In the genomic region with DNA sequence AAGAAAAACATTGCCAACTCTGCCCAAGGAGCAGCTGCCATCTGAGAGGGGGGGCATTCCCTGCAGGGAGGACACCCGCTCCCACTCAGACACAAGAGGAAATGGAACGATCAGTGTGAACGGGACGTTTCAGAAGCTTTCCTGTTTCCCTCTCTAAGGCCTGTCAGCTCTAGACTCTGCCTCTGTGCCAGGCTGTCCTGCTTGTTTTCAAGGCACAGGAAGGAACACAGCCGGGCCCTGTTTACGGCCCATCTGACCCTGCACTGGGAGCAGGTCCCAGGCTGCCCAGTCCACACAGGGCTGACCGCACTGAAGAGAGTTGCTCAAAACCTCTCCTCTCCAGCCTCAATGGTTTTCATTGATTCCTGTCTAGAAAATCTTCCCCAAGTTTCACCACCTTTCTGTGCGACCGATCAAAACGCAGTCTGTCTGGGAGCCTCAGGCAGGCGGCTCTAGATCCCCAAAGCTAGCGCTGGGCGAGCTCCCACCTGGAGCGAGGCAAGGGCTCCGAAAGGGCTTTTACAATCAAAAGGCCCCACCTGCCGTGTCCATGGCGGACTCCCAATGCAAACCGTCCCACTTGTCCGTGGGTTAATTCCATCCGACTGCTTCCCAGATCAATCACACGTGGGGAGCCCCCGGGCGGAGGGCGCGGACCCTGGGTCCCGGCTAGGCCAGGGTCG, we compare ENCODE assay signal across 8 cellular contexts. TPM values are rescaled to one million over a fixed set of nuclear protein-coding genes. Genes with fewer than 3 reads are reported as not detected.
DNase-seq lines count a peak whose midpoint lies in the region; ATAC-seq and TF ChIP-seq lines count a peak whose summit lies in the region.

No MANE protein-coding gene starts in this region.

- no peaks in the 10 kb centered on the region for H3K27me3 ChIP-seq in CD4-positive, alpha-beta memory T cell (ENCODE audit: insufficient read depth, low read length)
- H3K27me3 ChIP-seq in lower lobe of right lung (ENCODE audit: low read depth), result no peaks in the 10 kb centered on the region
- H3K27me3 ChIP-seq in thoracic aorta (replicated peaks; ENCODE audit: insufficient read depth), result no peaks in the 10 kb centered on the region

- H3K4me1 Mint-ChIP-seq in CD4-positive, alpha-beta memory T cell, result peaks cover 30 to 51% (median 42%) of the 10 kb centered on the region in 4 donors

- peak overlapping the region; percentile 81 to 97 (median 90) for H3K4me3 Mint-ChIP-seq in CD4-positive, alpha-beta memory T cell

- CTCF ChIA-PET in CD4-positive, alpha-beta memory T cell (lab: Charles Lee; ENCODE audit: partially characterized antibody), result interaction anchor here (0.7 to 10.7 kb wide), 10 partner anchors 15 to 164 kb away, joined by 3 to 137 read pairs (median 4); partner anchors contain the start of genes GALNS and TRAPPC2L

- no peak for DNase-seq in CD4-positive, alpha-beta memory T cell
- DNase-seq in NB4 (ENCODE audit: low read depth) (peak; percentile 74), cerebellum (ENCODE audit: low spot score) (peak; percentile 89), lower lobe of right lung (peak; percentile 57), thoracic aorta (ENCODE audit: low spot score) (no peak)
- DNase-seq in activated CD4-positive, CD25-positive, alpha-beta regulatory T cell (lab: John Stamatoyannopoulos, UW), result no peak
- DNase-seq in activated CD4-positive, alpha-beta T cell treated with anti-CD3 and anti-CD28 coated beads, Interleukin-2, amount 50 U/mL, for 4 hours, result no peak

- H3K9me3 Mint-ChIP-seq in CD4-positive, alpha-beta memory T cell, result peaks cover 0 to 1% (median 0%) of the 10 kb centered on the region in 8 donors

- H3K27ac Mint-ChIP-seq in CD4-positive, alpha-beta memory T cell, result peak overlapping the region; percentile 95 to 98 (median 95)

- H3K4me3 ChIP-seq in CD4-positive, alpha-beta memory T cell (ENCODE audit: low read length in 2 of 2), result peak overlapping the region; percentile 26 to 70
- H3K4me3 ChIP-seq in NB4 (ENCODE audit: low read depth, low read length) (peak overlapping the region; percentile 73), lower lobe of right lung (peak overlapping the region; percentile 71), thoracic aorta (peak overlapping the region; percentile 97)

- H3K9me3 ChIP-seq in CD4-positive, alpha-beta memory T cell (ENCODE audit: control insufficient read depth in 1 of 2, low read length in 2 of 2), result no peaks in the 10 kb centered on the region
- H3K9me3 ChIP-seq in lower lobe of right lung (no peaks in the 10 kb centered on the region), thoracic aorta (no peaks in the 10 kb centered on the region)

- TF ChIP-seq POLR2A in NB4 (IDR thresholded peaks at IDR 0.05; ENCODE audit: extremely low read depth, insufficient read length), result no peak

- POLR2A ChIA-PET in CD4-positive, alpha-beta memory T cell (lab: Charles Lee; ENCODE audit: partially characterized antibody), result interaction anchor here (0.5 to 8.8 kb wide), 15 partner anchors 10 to 213 kb away, joined by 3 to 206 read pairs (median 5); partner anchors contain the start of genes APRT, CDT1, CTU2 and GALNS

- H3K4me1 ChIP-seq in CD4-positive, alpha-beta memory T cell (ENCODE audit: insufficient read depth, low read length), result peaks cover 59% of the 10 kb centered on the region
- H3K4me1 ChIP-seq in lower lobe of right lung (peaks cover 62% of the 10 kb centered on the region), thoracic aorta (ENCODE audit: control insufficient read depth in 1 of 2, low read depth in 2 of 2) (peaks cover 26 to 46% of the 10 kb centered on the region in 2 donors)

- peak; percentile 31 to 40 for ATAC-seq in lower lobe of right lung
- peak; percentile 39 for ATAC-seq in thoracic aorta (ENCODE audit: insufficient number of reproducible peaks, low FRiP score, low read depth)
- no peak for ATAC-seq in HG02678 (IDR thresholded peaks at IDR 0.05; ENCODE audit: unreplicated experiment)

- no peaks in the 10 kb centered on the region for H3K36me3 ChIP-seq in CD4-positive, alpha-beta memory T cell (ENCODE audit: insufficient read depth, low read length)
- H3K36me3 ChIP-seq in lower lobe of right lung (no peaks in the 10 kb centered on the region), thoracic aorta (no peaks in the 10 kb centered on the region)

- peaks cover 0 to 16% of the 10 kb centered on the region in 2 donors for H3K36me3 Mint-ChIP-seq in CD4-positive, alpha-beta memory T cell

- no peak for TF ChIP-seq CTCF in NB4 (IDR thresholded peaks at IDR 0.05; ENCODE audit: low read depth, low read length)
- TF ChIP-seq CTCF in lower lobe of right lung (IDR thresholded peaks at IDR 0.05), result no peak
- no peak for TF ChIP-seq CTCF in thoracic aorta (IDR thresholded peaks at IDR 0.05)

- H3K27me3 Mint-ChIP-seq in CD4-positive, alpha-beta memory T cell, result no peaks in the 10 kb centered on the region

- peak overlapping the region; percentile 74 for H3K27ac ChIP-seq in CD4-positive, alpha-beta memory T cell (ENCODE audit: low read depth, low read length)
- H3K27ac ChIP-seq in lower lobe of right lung (peak overlapping the region; percentile 94), thoracic aorta (peak overlapping the region; percentile 88 to 91)

- intact Hi-C loops in CD4-positive, alpha-beta memory T cell (cut with micrococcal nuclease), result loop anchor here (2.0 to 5.0 kb wide), 2 partner anchors 25 to 96 kb away; partner anchors contain the start of gene SNAI3
- intact Hi-C loops in lower lobe of right lung (cut with DNase I), result no loop called here

RNA-seq across cellular contexts. Expression of gene PIEZO1, which starts 1.5 kb away (rescaled TPM):
- 100 to 1,000 TPM; 274 to 302 TPM for total RNA-seq in CD4-positive, alpha-beta memory T cell
- 10 to 100 TPM; 12.0 to 67.5 TPM for polyA plus RNA-seq in CD4-positive, alpha-beta memory T cell
- total RNA-seq in cerebellum, result 9.9 TPM
- total RNA-seq in lower lobe of right lung, result 164 TPM
- 100 to 1,000 TPM; 108 to 179 TPM for total RNA-seq in thoracic aorta

RNA-seq across cellular contexts. Expression of gene CDT1, which starts 20.1 kb away (rescaled TPM):
- total RNA-seq in CD4-positive, alpha-beta memory T cell, result under 1 TPM; 0.17 TPM
- under 1 TPM; 0.19 to 0.26 TPM for polyA plus RNA-seq in CD4-positive, alpha-beta memory T cell
- total RNA-seq in cerebellum, result 7.9 TPM
- total RNA-seq in lower lobe of right lung, result 3.5 TPM
- total RNA-seq in thoracic aorta, result under 1 TPM in 1 of 2 donors, not detected in 1; 0.71 TPM

RNA-seq across cellular contexts. Expression of gene APRT, which starts 28.2 kb away (rescaled TPM):
- total RNA-seq in CD4-positive, alpha-beta memory T cell, result 100 to 1,000 TPM; 171 to 175 TPM
- 100 to 1,000 TPM; 569 to 624 TPM for polyA plus RNA-seq in CD4-positive, alpha-beta memory T cell
- 10.9 TPM for total RNA-seq in cerebellum
- 87.8 TPM for total RNA-seq in lower lobe of right lung
- 10 to 100 TPM; 45.5 to 80.7 TPM for total RNA-seq in thoracic aorta

Comparison
In these comparisons a context has a peak if more than half of its experiments do, and no peak if none do; other contexts are left out.
1. DNase-seq: peak in NB4 (single experiment), cerebellum (single experiment) and lower lobe of right lung (single experiment); none in CD4-positive, alpha-beta memory T cell (0 of 5), thoracic aorta (single experiment), activated CD4-positive, CD25-positive, alpha-beta regulatory T cell (0 of 4) and activated CD4-positive, alpha-beta T cell treated with anti-CD3 and anti-CD28 coated beads, Interleukin-2, amount 50 U/mL, for 4 hours (0 of 2).
2. RNA of gene PIEZO1, which starts 1.5 kb away (total RNA-seq): 274 to 302 TPM in CD4-positive, alpha-beta memory T cell, 108 to 179 TPM in thoracic aorta and 164 TPM in lower lobe of right lung (single experiment); 9.9 TPM in cerebellum (single experiment); every median in the first group is over 10 times any median in the second.
3. Peak in every context shown above with its lines, with median percentiles within 50 percentile points of each other: H3K27ac ChIP-seq and H3K4me3 ChIP-seq.